ENCODE assay signal across 1 cellular context in genomic region chrX:109536439-109537323, GRCh38.
A peak's percentile ranks its signal among the peaks of the same experiment; 100 is the strongest.
TF ChIP-seq lines count a peak whose summit lies in the region.

TSS of gene NXT2 (plus strand) at chrX:109536844. CDS start at chrX:109537007, 163 bp downstream.

TF ChIP-seq in HCT116, 20 proteins besides CTCF, POLR2A, EP300 and RAD21 (continued from another document):
- TF ChIP-seq SIN3A (IDR thresholded peaks at IDR 0.05; ENCODE audit: low read depth) = no peak
- peak; percentile 14; the same call in 1 of the 2 replicates for TF ChIP-seq ZFX (IDR thresholded peaks at IDR 0.05)
